In genomic region chr21:37183749-37184148, GRCh38 we compare ENCODE assay signal across 24 cellular contexts.
"Had no signal": no experiment of that assay in that cellular context is flagged by ENCODE, and none has a peak within 500 bp of the region (broad histone marks: within the 10 kb centered on the region; RNA-seq: fewer than 3 reads in every experiment).

No MANE protein-coding gene starts in this region.

- H3K9me3 Mint-ChIP-seq: activated T-helper 1 cell treated with anti-CD3 and anti-CD28 coated beads, Interleukin-12 subunit alpha, Interleukin-12 subunit beta, Interleukin-2, Interleukin-4 antibody, amounts not matched to agents 30 ng/mL and 10 ng/mL and 1 ng/mL, durations not matched to agents 14 hours and 24 hours and 36 hours; neural progenitor cell; T-helper 1 cell treated with Interleukin-12 subunit alpha and Interleukin-12 subunit beta and Interleukin-4 antibody, amounts not matched to agents 30 μg/mL and 1 μg/mL, for 36 hours had no signal

- H3K27ac Mint-ChIP-seq: activated T-helper 1 cell treated with anti-CD3 and anti-CD28 coated beads, Interleukin-12 subunit alpha, Interleukin-12 subunit beta, Interleukin-2, Interleukin-4 antibody, amounts not matched to agents 30 ng/mL and 10 ng/mL and 1 ng/mL, durations not matched to agents 14 hours and 24 hours and 36 hours; neural progenitor cell; T-helper 1 cell treated with Interleukin-12 subunit alpha and Interleukin-12 subunit beta and Interleukin-4 antibody, amounts not matched to agents 30 μg/mL and 1 μg/mL, for 36 hours had no signal

- DNase-seq: activated CD4-positive, CD25-positive, alpha-beta regulatory T cell treated with anti-CD3 and anti-CD28 coated beads, Interleukin-2, amount 50 U/mL, for 72 hours; activated gamma-delta T cell; amygdala; caudate nucleus; head of caudate nucleus; hippocampal formation; left cardiac atrium; left ventricle myocardium superior; naive thymus-derived CD4-positive, alpha-beta T cell; occipital lobe; psoas muscle; sigmoid colon; SK-N-SH; small intestine; stimulated activated CD4-positive, alpha-beta T cell treated with anti-CD3 and anti-CD28 coated beads, Interleukin-4, amount 100 ng/mL, for 4 hours; stimulated activated CD8-positive, alpha-beta memory T cell treated with anti-CD3 and anti-CD28 coated beads, Interleukin-4, amount 100 ng/mL, for 48 hours; stimulated activated naive CD4-positive, alpha-beta T cell treated with Interleukin-2 at 50 U/mL for 16 hours; SW 1271; T-helper 9 cell; trophoblast cell; WERI-Rb-1 had no signal

- H3K4me1 Mint-ChIP-seq: neural progenitor cell had no signal

- H3K4me3 Mint-ChIP-seq: activated T-helper 1 cell treated with anti-CD3 and anti-CD28 coated beads, Interleukin-12 subunit alpha, Interleukin-12 subunit beta, Interleukin-2, Interleukin-4 antibody, amounts not matched to agents 30 ng/mL and 10 ng/mL and 1 ng/mL, durations not matched to agents 14 hours and 24 hours and 36 hours; naive thymus-derived CD4-positive, alpha-beta T cell; neural progenitor cell; T-helper 1 cell treated with Interleukin-12 subunit alpha and Interleukin-12 subunit beta and Interleukin-4 antibody, amounts not matched to agents 30 μg/mL and 1 μg/mL, for 36 hours had no signal

- ATAC-seq: left cardiac atrium; left ventricle myocardium superior; naive thymus-derived CD4-positive, alpha-beta T cell; psoas muscle had no signal

- H3K27me3 Mint-ChIP-seq: naive thymus-derived CD4-positive, alpha-beta T cell had no signal
